In genomic region chr20:41317536-41318270, GRCh38 we compare ENCODE assay signal across 8 cellular contexts. TPM values are rescaled to one million over a fixed set of nuclear protein-coding genes. Genes with fewer than 3 reads are reported as not detected.
DNase-seq lines count a peak whose midpoint lies in the region; ATAC-seq, FAIRE-seq and TF ChIP-seq lines count a peak whose summit lies in the region.

Gene ZHX3, minus strand, starts transcription at chr20:41317731. Its CDS starts 112,815 bp downstream, at chr20:41204916.

- H3K27me3 ChIP-seq in ascending aorta (no peaks in the 10 kb centered on the region), right cardiac atrium (ENCODE audit: control insufficient read depth, insufficient read depth) (no peaks in the 10 kb centered on the region), uterus (no peaks in the 10 kb centered on the region)

- H3K4me3 ChIP-seq in ascending aorta (peak within 1 kb of the TSS; percentile 94), right cardiac atrium (ENCODE audit: low read length) (peak within 1 kb of the TSS; percentile 82), uterus (peak within 1 kb of the TSS; percentile 91 to 96)

- peak; percentile 100 for DNase-seq in GM18507 (ENCODE audit: extremely low spot score, insufficient read length, low read depth)
- DNase-seq in NCI-H1930 (lab: John Stamatoyannopoulos, UW) = peak; percentile 96 to 99
- DNase-seq in T-helper 2 cell treated with Interferon-gamma antibody and Interleukin-4, amounts not matched to agents 5 μg/mL and 100 μg/mL, for 36 hours (ENCODE audit: low spot score) = peak; percentile 96
- DNase-seq in ascending aorta (ENCODE audit: low spot score in 2 of 2) = peak; percentile 85 to 98
- DNase-seq in right cardiac atrium = peak; percentile 99
- peak; percentile 99 for DNase-seq in putamen (ENCODE audit: low spot score)
- DNase-seq in uterus = peak; percentile 96 to 99

- ATAC-seq in HG02973 (IDR thresholded peaks at IDR 0.05; ENCODE audit: unreplicated experiment) (peak; percentile 97), right cardiac atrium (peak; percentile 99)

- under 1% methylated on average over 64 of the region's 66 CpGs for WGBS in right cardiac atrium

- H3K27ac Mint-ChIP-seq in T-helper 2 cell treated with Interferon-gamma antibody and Interleukin-4, amounts not matched to agents 5 μg/mL and 100 μg/mL, for 36 hours = peak within 1 kb of the TSS; percentile 73

- intact Hi-C loops in ascending aorta (cut with DNase I) (loop anchor here (1.0 to 5.0 kb wide), 4 partner anchors 12 to 85 kb away; partner anchors contain the start of gene LPIN3), right cardiac atrium (cut with DNase I) (loop anchor here in 1 of 4 donors (5.0 kb wide), 1 partner anchor 70 kb away; no protein-coding TSS in a partner anchor), uterus (cut with DNase I; ENCODE audit: low total_unique reads) (no loop called here)

- peak within 1 kb of the TSS; percentile 86 for H3K4me3 Mint-ChIP-seq in T-helper 2 cell treated with Interferon-gamma antibody and Interleukin-4, amounts not matched to agents 5 μg/mL and 100 μg/mL, for 36 hours

- H3K9me3 Mint-ChIP-seq in T-helper 2 cell treated with Interferon-gamma antibody and Interleukin-4, amounts not matched to agents 5 μg/mL and 100 μg/mL, for 36 hours = no peaks in the 10 kb centered on the region

- H3K36me3 Mint-ChIP-seq in T-helper 2 cell treated with Interferon-gamma antibody and Interleukin-4, amounts not matched to agents 5 μg/mL and 100 μg/mL, for 36 hours (ENCODE audit: low read depth) = no peaks in the 10 kb centered on the region

- H3K4me1 ChIP-seq in ascending aorta = peaks cover 0 to 22% of the 10 kb centered on the region in 2 donors
- peaks cover 2% of the 10 kb centered on the region for H3K4me1 ChIP-seq in right cardiac atrium (ENCODE audit: control insufficient read depth, insufficient read depth, low read length)
- peaks cover 0 to 4% of the 10 kb centered on the region in 2 donors for H3K4me1 ChIP-seq in uterus

- H3K27me3 Mint-ChIP-seq in T-helper 2 cell treated with Interferon-gamma antibody and Interleukin-4, amounts not matched to agents 5 μg/mL and 100 μg/mL, for 36 hours (ENCODE audit: low read depth) = peaks cover 7% of the 10 kb centered on the region

- peak; percentile 69 to 85 for TF ChIP-seq POLR2A in uterus (IDR thresholded peaks at IDR 0.05)

- peak; percentile 85 for FAIRE-seq in GM18507 (lab: Jason Lieb, UNC)

- H3K9me3 ChIP-seq in ascending aorta (no peaks in the 10 kb centered on the region), right cardiac atrium (ENCODE audit: control insufficient read depth, low read length) (no peaks in the 10 kb centered on the region), uterus (no peaks in the 10 kb centered on the region)

- H3K36me3 ChIP-seq in ascending aorta (no peaks in the 10 kb centered on the region), uterus (no peaks in the 10 kb centered on the region)

- peak within 1 kb of the TSS; percentile 87 to 90 for H3K27ac ChIP-seq in ascending aorta
- H3K27ac ChIP-seq in right cardiac atrium (ENCODE audit: low read length) = peak within 1 kb of the TSS; percentile 93
- H3K27ac ChIP-seq in uterus = peak within 1 kb of the TSS; percentile 89 to 99

- TF ChIP-seq CTCF in ascending aorta (IDR thresholded peaks at IDR 0.05) = no peak
- TF ChIP-seq CTCF in uterus (IDR thresholded peaks at IDR 0.05) = no peak

- H3K4me1 Mint-ChIP-seq in T-helper 2 cell treated with Interferon-gamma antibody and Interleukin-4, amounts not matched to agents 5 μg/mL and 100 μg/mL, for 36 hours (ENCODE audit: low read depth) = peaks cover 26% of the 10 kb centered on the region

RNA-seq across cellular contexts. Expression of gene ZHX3, which starts in this region (rescaled TPM):
- total RNA-seq in ascending aorta = 53.3 TPM
- 10 to 100 TPM; 32.5 to 39.7 (median 35.6) TPM for total RNA-seq in right cardiac atrium
- 11.6 TPM for polyA plus RNA-seq in right cardiac atrium
- 10 to 100 TPM; 18.7 to 85.2 (median 25.0) TPM for total RNA-seq in uterus

Comparison
In these comparisons a context has a peak if more than half of its experiments do, and no peak if none do; other contexts are left out.
1. Peak in every context shown above with its lines: DNase-seq, ATAC-seq, H3K4me3 ChIP-seq and H3K27ac ChIP-seq.